Comparison of ENCODE assay signal across 33 cellular contexts in genomic region chr19:22491746-22492145, GRCh38.
DNase-seq lines count a peak whose midpoint lies in the region; ATAC-seq and TF ChIP-seq lines count a peak whose summit lies in the region.
"Had no signal": no experiment of that assay in that cellular context is flagged by ENCODE, and none has a peak within 500 bp of the region (broad histone marks: within the 10 kb centered on the region; RNA-seq: fewer than 3 reads in every experiment).

No MANE protein-coding gene starts in this region.

- H3K36me3 ChIP-seq in right atrium auricular region = no peaks in the 10 kb centered on the region
- H3K36me3 ChIP-seq in HUES48 (ENCODE audit: control insufficient read depth, insufficient read depth, low read length) = no peaks in the 10 kb centered on the region
- no peaks in the 10 kb centered on the region for H3K36me3 ChIP-seq in esophagus muscularis mucosa
- H3K36me3 ChIP-seq in Peyer's patch = no peaks in the 10 kb centered on the region
- H3K36me3 ChIP-seq: BE2C; BLaER1; BLaER1 treated with 17β-estradiol and CSF1 and Interleukin-3, amounts not matched to agents 10 nM and 100 nM had no signal

- H3K27me3 ChIP-seq in right atrium auricular region = no peaks in the 10 kb centered on the region
- no peaks in the 10 kb centered on the region for H3K27me3 ChIP-seq in HUES48 (ENCODE audit: control insufficient read depth, insufficient read depth, low read length)
- H3K27me3 ChIP-seq in esophagus muscularis mucosa = no peaks in the 10 kb centered on the region
- H3K27me3 ChIP-seq in Peyer's patch = no peaks in the 10 kb centered on the region
- H3K27me3 ChIP-seq: BE2C; BLaER1; BLaER1 treated with 17β-estradiol and CSF1 and Interleukin-3, amounts not matched to agents 10 nM and 100 nM had no signal

- H3K27ac ChIP-seq in right atrium auricular region (no peak overlapping the region), HUES48 (ENCODE audit: low read depth, low read length) (no peak overlapping the region), esophagus muscularis mucosa (replicated peaks in 1 of 4) (no peak overlapping the region), Peyer's patch (no peak overlapping the region)
- H3K27ac ChIP-seq: 22Rv1; A549; BLaER1; BLaER1 treated with 17β-estradiol and CSF1 and Interleukin-3, amounts not matched to agents 10 nM and 100 nM; C4-2B had no signal

- no peak overlapping the region for H3K4me3 ChIP-seq in right atrium auricular region
- H3K4me3 ChIP-seq in HUES48 (ENCODE audit: low read depth, low read length) = 0 out of 2 replicates have a peak overlapping the region, but pooled peaks have one; percentile 17
- no peak overlapping the region for H3K4me3 ChIP-seq in esophagus muscularis mucosa
- no peak overlapping the region for H3K4me3 ChIP-seq in Peyer's patch
- H3K4me3 ChIP-seq: A549; BLaER1; BLaER1 treated with 17β-estradiol and CSF1 and Interleukin-3, amounts not matched to agents 10 nM and 100 nM had no signal

- TF ChIP-seq EP300 in esophagus muscularis mucosa (IDR thresholded peaks at IDR 0.05) = no peak

- H3K9ac ChIP-seq in HUES48 (ENCODE audit: low read depth, low read length) = no peak overlapping the region
- H3K9ac ChIP-seq: BLaER1; BLaER1 treated with 17β-estradiol and CSF1 and Interleukin-3, amounts not matched to agents 10 nM and 100 nM had no signal

- no peak for ATAC-seq in left ventricle myocardium superior
- ATAC-seq in GM18858 (IDR thresholded peaks at IDR 0.05; ENCODE audit: unreplicated experiment) = no peak
- ATAC-seq: A549; CD8-positive, alpha-beta T cell had no signal

- H3K9me3 ChIP-seq in right atrium auricular region (peaks cover 5 to 65% of the 10 kb centered on the region in 2 donors), HUES48 (ENCODE audit: control insufficient read depth, insufficient read depth, low read length) (peaks cover 99% of the 10 kb centered on the region), esophagus muscularis mucosa (peaks cover 0 to 44% (median 20%) of the 10 kb centered on the region in 4 donors), Peyer's patch (peaks cover 0 to 36% (median 5%) of the 10 kb centered on the region in 4 donors)
- H3K9me3 ChIP-seq: BE2C, Caco-2 had no signal

- H3K4me1 ChIP-seq in right atrium auricular region (no peaks in the 10 kb centered on the region), HUES48 (ENCODE audit: control insufficient read depth, insufficient read depth, low read length) (no peaks in the 10 kb centered on the region), esophagus muscularis mucosa (no peaks in the 10 kb centered on the region), Peyer's patch (no peaks in the 10 kb centered on the region)
- H3K4me1 ChIP-seq: A549; BE2C; BLaER1; BLaER1 treated with 17β-estradiol and CSF1 and Interleukin-3, amounts not matched to agents 10 nM and 100 nM; Caco-2 had no signal

- no peak for TF ChIP-seq POLR2A in esophagus muscularis mucosa (IDR thresholded peaks at IDR 0.05; ENCODE audit: low read depth)
- no peak for TF ChIP-seq POLR2A in Peyer's patch (IDR thresholded peaks at IDR 0.05)

- TF ChIP-seq CTCF in right atrium auricular region (IDR thresholded peaks at IDR 0.05) (no peak), esophagus muscularis mucosa (IDR thresholded peaks at IDR 0.05) (no peak), Peyer's patch (IDR thresholded peaks at IDR 0.05) (no peak)

- intact Hi-C loops in left ventricle myocardium superior (cut with micrococcal nuclease) = no loop called here
- intact Hi-C loops in esophagus muscularis mucosa (cut with DNase I) = no loop called here
- intact Hi-C loops in posterior vena cava (cut with DNase I) = no loop called here

- DNase-seq in right atrium auricular region (ENCODE audit: low spot score) (peak; percentile 32), left ventricle myocardium superior (no peak), esophagus muscularis mucosa (ENCODE audit: extremely low spot score) (peak; percentile 87), posterior vena cava (ENCODE audit: low spot score) (peak; percentile 59), Peyer's patch (no peak)
- DNase-seq in stimulated activated CD4-positive, alpha-beta T cell treated with anti-CD3 and anti-CD28 coated beads, Interleukin-15, amount 100 ng/mL, for 24 hours = no peak
- DNase-seq: 8988T; ACHN; AML-193; BE2C; C1 segment of cervical spinal cord; Caco-2; Calu3; CD4-positive, alpha-beta memory T cell; CD4-positive, alpha-beta T cell; CD4-positive, CD25-positive, alpha-beta regulatory T cell; CD8-positive, alpha-beta memory T cell; CD8-positive, alpha-beta T cell; COR-L47; DMS 273 treated with DMSO at 0.1 percent for 48 hours; DMS153; DMS53; DMS79; DMS79 treated with DMSO at 0.1 percent for 48 hours; DND-41; EL had no signal

- 68% methylated on average over 2 of the region's 2 CpGs for WGBS in esophagus muscularis mucosa

Comparison
In these comparisons a context has a peak if more than half of its experiments do, and no peak if none do; other contexts are left out.
1. DNase-seq: peak in right atrium auricular region (single experiment), esophagus muscularis mucosa (single experiment) and posterior vena cava (single experiment); none in left ventricle myocardium superior (single experiment), stimulated activated CD4-positive, alpha-beta T cell treated with anti-CD3 and anti-CD28 coated beads, Interleukin-15, amount 100 ng/mL, for 24 hours (single experiment) and Peyer's patch (0 of 3).